20 cellular contexts compared by ENCODE assay signal in genomic region chr7:44515595-44516268, GRCh38. TPM values are rescaled to one million over a fixed set of nuclear protein-coding genes. Genes with fewer than 3 reads are reported as not detected.
"Had no signal": no experiment of that assay in that cellular context is flagged by ENCODE, and none has a peak within 500 bp of the region (broad histone marks: within the 10 kb centered on the region; RNA-seq: fewer than 3 reads in every experiment).

No MANE protein-coding gene starts in this region.

- H3K27me3 Mint-ChIP-seq: activated CD8-positive, alpha-beta memory T cell treated with anti-CD3 and anti-CD28 coated beads, Interleukin-2, amount 10 ng/mL, durations not matched to agents 7 days and 5 days; activated naive CD8-positive, alpha-beta T cell treated with anti-CD3 and anti-CD28 coated beads for 36 hours; progenitor cell of endocrine pancreas had no signal

- H3K4me3 Mint-ChIP-seq: activated CD4-positive, alpha-beta memory T cell treated with anti-CD3 and anti-CD28 coated beads, Interleukin-2, amount 10 ng/mL, durations not matched to agents 7 days and 5 days; activated CD8-positive, alpha-beta memory T cell treated with anti-CD3 and anti-CD28 coated beads, Interleukin-2, amount 10 ng/mL, durations not matched to agents 7 days and 5 days; activated naive CD8-positive, alpha-beta T cell treated with anti-CD3 and anti-CD28 coated beads for 36 hours; effector memory CD8-positive, alpha-beta T cell; memory B cell; stimulated activated naive CD8-positive, alpha-beta T cell treated with anti-CD3 and anti-CD28 coated beads, Interleukin-15, Interleukin-2, amounts not matched to agents 100 ng/mL and 50 ng/mL, for 24 hours had no signal

- ATAC-seq: activated CD8-positive, alpha-beta memory T cell treated with anti-CD3 and anti-CD28 coated beads, Interleukin-2, amount 10 ng/mL, durations not matched to agents 7 days and 5 days; effector memory CD8-positive, alpha-beta T cell; gastroesophageal sphincter; heart left ventricle; left ventricle myocardium superior; upper lobe of right lung had no signal

- H3K36me3 Mint-ChIP-seq: activated naive CD8-positive, alpha-beta T cell treated with anti-CD3 and anti-CD28 coated beads for 36 hours had no signal

- H3K36me3 ChIP-seq: gastroesophageal sphincter, heart left ventricle, right atrium auricular region, upper lobe of right lung had no signal

- H3K27ac Mint-ChIP-seq: activated CD4-positive, alpha-beta memory T cell treated with anti-CD3 and anti-CD28 coated beads, Interleukin-2, amount 10 ng/mL, durations not matched to agents 7 days and 5 days; activated CD8-positive, alpha-beta memory T cell treated with anti-CD3 and anti-CD28 coated beads, Interleukin-2, amount 10 ng/mL, durations not matched to agents 7 days and 5 days; activated naive CD8-positive, alpha-beta T cell treated with anti-CD3 and anti-CD28 coated beads for 36 hours; memory B cell; progenitor cell of endocrine pancreas; stimulated activated naive CD8-positive, alpha-beta T cell treated with anti-CD3 and anti-CD28 coated beads, Interleukin-15, Interleukin-2, amounts not matched to agents 100 ng/mL and 50 ng/mL, for 24 hours had no signal

- H3K9me3 Mint-ChIP-seq: activated CD4-positive, alpha-beta memory T cell treated with anti-CD3 and anti-CD28 coated beads, Interleukin-2, amount 10 ng/mL, durations not matched to agents 7 days and 5 days; activated naive CD8-positive, alpha-beta T cell treated with anti-CD3 and anti-CD28 coated beads for 36 hours; effector memory CD8-positive, alpha-beta T cell; stimulated activated naive CD8-positive, alpha-beta T cell treated with anti-CD3 and anti-CD28 coated beads, Interleukin-15, Interleukin-2, amounts not matched to agents 100 ng/mL and 50 ng/mL, for 24 hours had no signal

- DNase-seq: activated CD4-positive, alpha-beta memory T cell treated with anti-CD3 and anti-CD28 coated beads, Interleukin-2, amount 10 ng/mL, durations not matched to agents 7 days and 5 days; activated CD4-positive, alpha-beta T cell treated with anti-CD3 and anti-CD28 coated beads for 48 hours; activated CD4-positive, CD25-positive, alpha-beta regulatory T cell; activated CD8-positive, alpha-beta memory T cell treated with anti-CD3 and anti-CD28 coated beads, Interleukin-2, amount 10 ng/mL, durations not matched to agents 7 days and 5 days; activated naive CD4-positive, alpha-beta T cell; activated naive CD8-positive, alpha-beta T cell treated with anti-CD3 and anti-CD28 coated beads for 36 hours; amniotic stem cell; caudate nucleus; effector memory CD8-positive, alpha-beta T cell; heart left ventricle; left ventricle myocardium superior; T-helper 1 cell; T-helper 9 cell; upper lobe of right lung had no signal

- H3K4me1 Mint-ChIP-seq: activated CD4-positive, alpha-beta memory T cell treated with anti-CD3 and anti-CD28 coated beads, Interleukin-2, amount 10 ng/mL, durations not matched to agents 7 days and 5 days; activated CD8-positive, alpha-beta memory T cell treated with anti-CD3 and anti-CD28 coated beads, Interleukin-2, amount 10 ng/mL, durations not matched to agents 7 days and 5 days; activated naive CD8-positive, alpha-beta T cell treated with anti-CD3 and anti-CD28 coated beads for 36 hours; memory B cell had no signal

- H3K4me1 ChIP-seq: gastroesophageal sphincter, heart left ventricle, right atrium auricular region, upper lobe of right lung had no signal

- H3K4me3 ChIP-seq: gastroesophageal sphincter, heart left ventricle, right atrium auricular region, upper lobe of right lung had no signal

- H3K27me3 ChIP-seq: gastroesophageal sphincter, heart left ventricle, right atrium auricular region, upper lobe of right lung had no signal

- H3K9me3 ChIP-seq: gastroesophageal sphincter, heart left ventricle, right atrium auricular region, upper lobe of right lung had no signal

- H3K27ac ChIP-seq: gastroesophageal sphincter, heart left ventricle, right atrium auricular region, upper lobe of right lung had no signal

RNA-seq across cellular contexts. Expression of gene NPC1L1, which starts 25.4 kb away (rescaled TPM):
- polyA plus RNA-seq: neural cell had no signal
